In genomic region chrX:45007598-45007997, GRCh38 we compare ENCODE assay signal across 12 cellular contexts.
DNase-seq lines count a peak whose midpoint lies in the region; ATAC-seq and TF ChIP-seq lines count a peak whose summit lies in the region.
"Had no signal": no experiment of that assay in that cellular context is flagged by ENCODE, and none has a peak within 500 bp of the region (broad histone marks: within the 10 kb centered on the region; RNA-seq: fewer than 3 reads in every experiment).

No MANE protein-coding gene starts in this region.

- H3K4me2 ChIP-seq in Karpas-422 (ENCODE audit: low read depth, low read length, poor library complexity, severe bottlenecking) = no peak overlapping the region
- H3K4me2 ChIP-seq: A549 had no signal

- H3K79me2 ChIP-seq in Karpas-422 (ENCODE audit: low read length) = peaks cover 79% of the 10 kb centered on the region

- H3K27ac ChIP-seq in Karpas-422 (ENCODE audit: low read length) = no peak overlapping the region
- H3K27ac ChIP-seq: heart left ventricle had no signal

- peak overlapping the region; percentile 29 for H3K27ac Mint-ChIP-seq in activated T-cell treated with anti-CD3 and anti-CD28 coated beads, Interleukin-2, amount 50 U/mL, for 24 hours
- H3K27ac Mint-ChIP-seq in progenitor cell of endocrine pancreas = peak overlapping the region; percentile 31

- peaks cover 54% of the 10 kb centered on the region for H3K36me3 Mint-ChIP-seq in activated T-cell treated with anti-CD3 and anti-CD28 coated beads, Interleukin-2, amount 50 U/mL, for 24 hours (ENCODE audit: low read depth)
- H3K36me3 Mint-ChIP-seq in progenitor cell of endocrine pancreas (ENCODE audit: insufficient read depth) = peaks cover 30% of the 10 kb centered on the region

- H3K9me2 ChIP-seq in Karpas-422 (replicated peaks; ENCODE audit: insufficient read depth, low read length) = no peaks in the 10 kb centered on the region

- ATAC-seq in GM21786 (IDR thresholded peaks at IDR 0.05; ENCODE audit: unreplicated experiment) = peak; percentile 93
- ATAC-seq: A549, heart left ventricle had no signal

- H4K20me1 ChIP-seq in Karpas-422 (ENCODE audit: insufficient read depth, low read depth, low read length) = no peaks in the 10 kb centered on the region

- no peak for DNase-seq in activated T-cell treated with anti-CD3 and anti-CD28 coated beads, Interleukin-2, amount 50 U/mL, for 24 hours
- DNase-seq in activated T-cell treated with anti-CD3 and anti-CD28 coated beads, Interleukin-2, amount 50 U/mL, for 48 hours = no peak
- DNase-seq in Karpas-422 (peak; percentile 45), progenitor cell of endocrine pancreas (ENCODE audit: low spot score, unreplicated experiment) (no peak), GDM1 (lab: John Stamatoyannopoulos, UW) (no peak), OCI-M2 (lab: John Stamatoyannopoulos, UW; ENCODE audit: unreplicated experiment) (no peak), COR-L47 (lab: John Stamatoyannopoulos, UW) (no peak)
- DNase-seq: effector CD4-positive, alpha-beta T cell; heart left ventricle; stimulated activated naive CD4-positive, alpha-beta T cell had no signal

- no peak overlapping the region for H3K4me3 ChIP-seq in Karpas-422 (ENCODE audit: low read length)
- H3K4me3 ChIP-seq: A549, heart left ventricle had no signal

- no peaks in the 10 kb centered on the region for H3K27me3 Mint-ChIP-seq in activated T-cell treated with anti-CD3 and anti-CD28 coated beads, Interleukin-2, amount 50 U/mL, for 24 hours
- H3K27me3 Mint-ChIP-seq in progenitor cell of endocrine pancreas = no peaks in the 10 kb centered on the region

- no peak for TF ChIP-seq CTCF in progenitor cell of endocrine pancreas (IDR thresholded peaks at IDR 0.05; ENCODE audit: unreplicated experiment)

- no peak overlapping the region for H2AFZ ChIP-seq in Karpas-422 (ENCODE audit: low read length)

- no peak overlapping the region for H3K9ac ChIP-seq in Karpas-422 (ENCODE audit: low read length)

- H3K9me3 ChIP-seq in Karpas-422 (ENCODE audit: low read length) = no peaks in the 10 kb centered on the region
- H3K9me3 ChIP-seq: A549 had no signal

- H3K36me3 ChIP-seq in Karpas-422 (ENCODE audit: insufficient read depth, low read length) = no peaks in the 10 kb centered on the region
- H3K36me3 ChIP-seq: heart left ventricle had no signal

- peaks cover 6% of the 10 kb centered on the region for H3K4me1 ChIP-seq in Karpas-422 (ENCODE audit: low read length)

- no peaks in the 10 kb centered on the region for H3K27me3 ChIP-seq in Karpas-422 (ENCODE audit: low read length)
- H3K27me3 ChIP-seq: heart left ventricle had no signal

- peaks cover 65% of the 10 kb centered on the region for H3K4me1 Mint-ChIP-seq in activated T-cell treated with anti-CD3 and anti-CD28 coated beads, Interleukin-2, amount 50 U/mL, for 24 hours (ENCODE audit: low read depth)
- peaks cover 5% of the 10 kb centered on the region for H3K4me1 Mint-ChIP-seq in progenitor cell of endocrine pancreas (ENCODE audit: low read depth)

- peaks cover 11% of the 10 kb centered on the region for H3K9me3 Mint-ChIP-seq in activated T-cell treated with anti-CD3 and anti-CD28 coated beads, Interleukin-2, amount 50 U/mL, for 24 hours
- peaks cover 22% of the 10 kb centered on the region for H3K9me3 Mint-ChIP-seq in progenitor cell of endocrine pancreas (ENCODE audit: low read depth)

- no peak overlapping the region for H3K4me3 Mint-ChIP-seq in activated T-cell treated with anti-CD3 and anti-CD28 coated beads, Interleukin-2, amount 50 U/mL, for 24 hours
- no peak overlapping the region for H3K4me3 Mint-ChIP-seq in progenitor cell of endocrine pancreas (ENCODE audit: low read depth)
